12 cellular contexts compared by ENCODE assay signal in genomic region chr5:139699352-139699751, GRCh38. TPM values are rescaled to one million over a fixed set of nuclear protein-coding genes. Genes with fewer than 3 reads are reported as not detected.
A peak's percentile ranks its signal among the peaks of the same experiment; 100 is the strongest.
DNase-seq lines count a peak whose midpoint lies in the region; ATAC-seq and TF ChIP-seq lines count a peak whose summit lies in the region.
"Had no signal": no experiment of that assay in that cellular context is flagged by ENCODE, and none has a peak within 500 bp of the region (broad histone marks: within the 10 kb centered on the region; RNA-seq: fewer than 3 reads in every experiment).

No MANE protein-coding gene starts in this region.

- H3K27me3 ChIP-seq in cardiac muscle cell = no peaks in the 10 kb centered on the region
- no peaks in the 10 kb centered on the region for H3K27me3 ChIP-seq in tibial artery

- peak overlapping the region; percentile 64 for H3K27ac Mint-ChIP-seq in mesothelial cell of epicardium
- H3K27ac Mint-ChIP-seq: activated CD8-positive, alpha-beta T cell treated with anti-CD3 and anti-CD28 coated beads for 36 hours had no signal

- no peak for TF ChIP-seq CTCF in cardiac muscle cell (IDR thresholded peaks at IDR 0.05; ENCODE audit: low read depth, low read length)
- no peak for TF ChIP-seq CTCF in mesothelial cell of epicardium (IDR thresholded peaks at IDR 0.05; ENCODE audit: unreplicated experiment)
- TF ChIP-seq CTCF in tibial artery (IDR thresholded peaks at IDR 0.05) = no peak
- TF ChIP-seq CTCF in GM13977 (IDR thresholded peaks at IDR 0.05; ENCODE audit: extremely low read depth, insufficient read depth, missing control alignments) = no peak

- peaks cover 39% of the 10 kb centered on the region for H3K4me1 Mint-ChIP-seq in mesothelial cell of epicardium

- H3K36me3 Mint-ChIP-seq in mesothelial cell of epicardium = no peaks in the 10 kb centered on the region

- no peak for ATAC-seq in left cardiac atrium
- no peak for ATAC-seq in HG02870 (IDR thresholded peaks at IDR 0.05; ENCODE audit: unreplicated experiment)
- ATAC-seq: activated CD8-positive, alpha-beta T cell treated with anti-CD3 and anti-CD28 coated beads for 36 hours; Panc1 had no signal

- in situ Hi-C loops in GM13977 (cut with MboI; ENCODE audit: low pct_unique_long_range_greater_than_20kb, low sequenced_read_pairs, unreplicated experiment) = loop anchor here (10.0 kb wide), 1 partner anchor 65 kb away; no protein-coding TSS in a partner anchor

- peak overlapping the region; percentile 14 for H3K27ac ChIP-seq in cardiac muscle cell
- peak overlapping the region; percentile 89 for H3K27ac ChIP-seq in caudate nucleus (ENCODE audit: low read depth, low read length)
- peak overlapping the region; percentile 90 to 93 for H3K27ac ChIP-seq in tibial artery

- H3K27me3 Mint-ChIP-seq in mesothelial cell of epicardium (ENCODE audit: low read depth) = no peaks in the 10 kb centered on the region

- peaks cover 32% of the 10 kb centered on the region for H3K4me1 ChIP-seq in cardiac muscle cell (ENCODE audit: low read depth)
- peaks cover 4 to 37% (median 34%) of the 10 kb centered on the region in 4 donors for H3K4me1 ChIP-seq in tibial artery

- intact Hi-C loops in left cardiac atrium (cut with DNase I) (loop anchor here (10.0 kb wide), 1 partner anchor 65 kb away; no protein-coding TSS in a partner anchor), tibial artery (cut with DNase I; ENCODE audit: low total_unique reads) (loop anchor here (5.0 to 10.0 kb wide), 2 partner anchors 42 to 65 kb away; no protein-coding TSS in a partner anchor)

- H3K4me3 Mint-ChIP-seq in mesothelial cell of epicardium = no peak overlapping the region
- H3K4me3 Mint-ChIP-seq: activated CD8-positive, alpha-beta T cell treated with anti-CD3 and anti-CD28 coated beads for 36 hours had no signal

- no peak for DNase-seq in cardiac muscle cell (ENCODE audit: low read depth in 1 of 2, low spot score in 1 of 2)
- DNase-seq in left cardiac atrium = no peak
- DNase-seq in caudate nucleus (lab: John Stamatoyannopoulos, UW) = no peak
- DNase-seq in mesothelial cell of epicardium (ENCODE audit: low spot score in 2 of 2, unreplicated experiment in 2 of 2) = no peak
- no peak for DNase-seq in tibial artery
- no peak for DNase-seq in AML-193 (lab: John Stamatoyannopoulos, UW)
- no peak for DNase-seq in GM13977 (ENCODE audit: low spot score)
- DNase-seq: activated CD8-positive, alpha-beta T cell treated with anti-CD3 and anti-CD28 coated beads for 36 hours; NCI-H1930; stimulated activated naive CD4-positive, alpha-beta T cell had no signal

- H3K9me3 Mint-ChIP-seq in mesothelial cell of epicardium = no peaks in the 10 kb centered on the region
- H3K9me3 Mint-ChIP-seq: activated CD8-positive, alpha-beta T cell treated with anti-CD3 and anti-CD28 coated beads for 36 hours had no signal

- H3K36me3 ChIP-seq in cardiac muscle cell = no peaks in the 10 kb centered on the region
- no peaks in the 10 kb centered on the region for H3K36me3 ChIP-seq in tibial artery

- no peaks in the 10 kb centered on the region for H3K9me3 ChIP-seq in cardiac muscle cell (ENCODE audit: low read depth)
- no peaks in the 10 kb centered on the region for H3K9me3 ChIP-seq in tibial artery

- H3K4me3 ChIP-seq in cardiac muscle cell (no peak overlapping the region), tibial artery (no peak overlapping the region)

RNA-seq across cellular contexts. Expression of gene CXXC5, which starts 51.2 kb away (rescaled TPM):
- total RNA-seq in cardiac muscle cell = 91.9 and 122 TPM in 2 replicates
- polyA plus RNA-seq in cardiac muscle cell = 70.4 and 79.4 TPM in 2 replicates
- total RNA-seq in left cardiac atrium = 10 to 100 TPM; 33.4 to 44.1 TPM
- total RNA-seq in mesothelial cell of epicardium = 35.7 to 38.3 TPM (median 37.4 TPM) in 3 replicates

Comparison
In these comparisons a context has a peak if more than half of its experiments do, and no peak if none do; other contexts are left out.
1. H3K27ac ChIP-seq: peak in every context shown above with its lines; median percentile 92 in tibial artery; 89 in caudate nucleus; 14 in cardiac muscle cell.